ENCODE assay signal across 15 cellular contexts in genomic region chr9:35923598-35923926, GRCh38. TPM values are rescaled to one million over a fixed set of nuclear protein-coding genes. Genes with fewer than 3 reads are reported as not detected.
DNase-seq lines count a peak whose midpoint lies in the region; ATAC-seq and TF ChIP-seq lines count a peak whose summit lies in the region.
"Had no signal": no experiment of that assay in that cellular context is flagged by ENCODE, and none has a peak within 500 bp of the region (broad histone marks: within the 10 kb centered on the region; RNA-seq: fewer than 3 reads in every experiment).

No MANE protein-coding gene starts in this region.

- no peak overlapping the region for H4K91ac ChIP-seq in mesenchymal stem cell (ENCODE audit: low read length)

- no peaks in the 10 kb centered on the region for H3K79me1 ChIP-seq in mesenchymal stem cell (replicated peaks; ENCODE audit: low read length, poor library complexity, severe bottlenecking)

- H2BK120ac ChIP-seq in mesenchymal stem cell (ENCODE audit: low read depth, low read length) = no peak overlapping the region

- POLR2A ChIA-PET in MCF 10A (lab: Yijun Ruan, JAX) = interaction anchor here (1.3 to 3.5 kb wide), 7 partner anchors 11 to 151 kb away, joined by 4 to 55 read pairs (median 10); partner anchors contain the start of gene HRCT1

- H3K9me3 Mint-ChIP-seq in HFFc6 (no peaks in the 10 kb centered on the region), MCF 10A (ENCODE audit: unreplicated experiment) (no peaks in the 10 kb centered on the region)
- H3K9me3 Mint-ChIP-seq: activated naive CD8-positive, alpha-beta T cell treated with anti-CD3 and anti-CD28 coated beads, Interleukin-2, amount 10 ng/mL, durations not matched to agents 7 days and 5 days; naive thymus-derived CD8-positive, alpha-beta T cell; T-cell had no signal

- H3K4me3 Mint-ChIP-seq in HFFc6 (peak overlapping the region; percentile 86), MCF 10A (ENCODE audit: unreplicated experiment) (peak overlapping the region; percentile 49)
- H3K4me3 Mint-ChIP-seq: activated naive CD8-positive, alpha-beta T cell treated with anti-CD3 and anti-CD28 coated beads, Interleukin-2, amount 10 ng/mL, durations not matched to agents 7 days and 5 days; naive thymus-derived CD8-positive, alpha-beta T cell; T-cell had no signal

- no peak for TF ChIP-seq CTCF in HFFc6 (IDR thresholded peaks at IDR 0.05)
- no peak for TF ChIP-seq CTCF in MCF 10A (IDR thresholded peaks at IDR 0.05; ENCODE audit: unreplicated experiment)

- peak overlapping the region; percentile 98 for H2AK5ac ChIP-seq in mesenchymal stem cell (ENCODE audit: low read length, severe bottlenecking)

- intact Hi-C loops in MCF 10A (cut with micrococcal nuclease) = no loop called here

- peak overlapping the region in 1 of 2 experiments; percentile 49 for H3K4ac ChIP-seq in mesenchymal stem cell (ENCODE audit: low read depth in 1 of 2, low read length in 2 of 2)

- H3K27me3 ChIP-seq in mesenchymal stem cell (ENCODE audit: control insufficient read depth in 1 of 2, insufficient read depth in 1 of 2, low read length in 2 of 2) = no peaks in the 10 kb centered on the region
- no peaks in the 10 kb centered on the region for H3K27me3 ChIP-seq in stomach smooth muscle (ENCODE audit: control insufficient read depth in 1 of 2, insufficient read depth in 2 of 2, low read length in 2 of 2)

- H2AFZ ChIP-seq in mesenchymal stem cell (ENCODE audit: low read depth, low read length) = no peak overlapping the region

- H2BK15ac ChIP-seq in mesenchymal stem cell (ENCODE audit: low read depth, poor library complexity, severe bottlenecking) = no peak overlapping the region

- peaks cover 70% of the 10 kb centered on the region for H3K4me1 Mint-ChIP-seq in HFFc6 (ENCODE audit: low read depth)
- peaks cover 16% of the 10 kb centered on the region for H3K4me1 Mint-ChIP-seq in MCF 10A (ENCODE audit: insufficient read depth, unreplicated experiment)

- no peak overlapping the region for H4K8ac ChIP-seq in mesenchymal stem cell (ENCODE audit: low read length)

- H3K27ac ChIP-seq in mesenchymal stem cell (ENCODE audit: low read length, poor library complexity, severe bottlenecking) (peak overlapping the region; percentile 98), stomach smooth muscle (ENCODE audit: low read length) (peak overlapping the region; percentile 7)

- peak overlapping the region; percentile 45 for H3K4me2 ChIP-seq in mesenchymal stem cell (ENCODE audit: low read length, poor library complexity, severe bottlenecking)

- no peak for DNase-seq in HFFc6
- no peak for DNase-seq in MCF 10A (ENCODE audit: unreplicated experiment)
- DNase-seq in mesenchymal stem cell = no peak
- DNase-seq in EL = no peak
- no peak for DNase-seq in glomerular visceral epithelial cell (ENCODE audit: extremely low spot score)
- DNase-seq: activated CD4-positive, CD25-positive, alpha-beta regulatory T cell treated with anti-CD3 and anti-CD28 coated beads, Interleukin-2, amount 50 U/mL, for 72 hours; activated naive CD8-positive, alpha-beta T cell treated with anti-CD3 and anti-CD28 coated beads, Interleukin-2, amount 10 ng/mL, durations not matched to agents 7 days and 5 days; naive thymus-derived CD8-positive, alpha-beta T cell; T-cell had no signal

- 89% methylated on average over 1 of the region's 1 CpG for WGBS in mesenchymal stem cell

- CTCF ChIA-PET in MCF 10A (lab: Yijun Ruan, JAX) = interaction anchor here (0.6 to 3.8 kb wide), 5 partner anchors 10 to 133 kb away, joined by 3 to 26 read pairs (median 14); no protein-coding TSS in a partner anchor

- H3K36me3 ChIP-seq in mesenchymal stem cell (ENCODE audit: control insufficient read depth in 1 of 2, insufficient read depth in 2 of 2, low read depth in 1 of 2, low read length in 2 of 2) (no peaks in the 10 kb centered on the region), stomach smooth muscle (ENCODE audit: control insufficient read depth in 2 of 2, insufficient read depth in 2 of 2, low read length in 2 of 2) (no peaks in the 10 kb centered on the region)

- H3K18ac ChIP-seq in mesenchymal stem cell (ENCODE audit: low read depth in 1 of 2, low read length in 2 of 2) = no peak overlapping the region

- H3K4me3 ChIP-seq in mesenchymal stem cell (ENCODE audit: insufficient read depth in 1 of 2, low read depth in 1 of 2, low read length in 2 of 2) (peak overlapping the region in 1 of 2 experiments; percentile 40), stomach smooth muscle (ENCODE audit: low read length in 2 of 2) (no peak overlapping the region)
- H3K4me3 ChIP-seq: GM12878 had no signal

- no peak overlapping the region for H2BK12ac ChIP-seq in mesenchymal stem cell (ENCODE audit: low read length in 2 of 2)

- H3K23ac ChIP-seq in mesenchymal stem cell (ENCODE audit: low read length in 2 of 2) = no peak overlapping the region

- peak overlapping the region; percentile 99 for H2BK5ac ChIP-seq in mesenchymal stem cell (ENCODE audit: low read depth, low read length, poor library complexity, severe bottlenecking)

- H3K4me1 ChIP-seq in mesenchymal stem cell (ENCODE audit: control insufficient read depth, insufficient read depth, low read depth, low read length) (peaks cover 6% of the 10 kb centered on the region), stomach smooth muscle (ENCODE audit: control insufficient read depth, insufficient read depth, low read length) (peaks cover 7% of the 10 kb centered on the region)

- H3K14ac ChIP-seq in mesenchymal stem cell (ENCODE audit: low read length in 2 of 2) = no peak overlapping the region

- BruUV-seq in MCF 10A (replicated peaks; lab: Mats Ljungman, UMichigan) = no TSS peak

- H3K36me3 Mint-ChIP-seq in HFFc6 (ENCODE audit: low read depth) (no peaks in the 10 kb centered on the region; the same call in 1 of the 2 replicates), MCF 10A (ENCODE audit: insufficient read depth, unreplicated experiment) (no peaks in the 10 kb centered on the region)
- H3K36me3 Mint-ChIP-seq: activated naive CD8-positive, alpha-beta T cell treated with anti-CD3 and anti-CD28 coated beads, Interleukin-2, amount 10 ng/mL, durations not matched to agents 7 days and 5 days; naive thymus-derived CD8-positive, alpha-beta T cell; T-cell had no signal

- H3K27me3 Mint-ChIP-seq in HFFc6 (ENCODE audit: insufficient read depth) (no peaks in the 10 kb centered on the region; the same call in 1 of the 2 replicates), MCF 10A (ENCODE audit: insufficient read depth, unreplicated experiment) (no peaks in the 10 kb centered on the region)
- H3K27me3 Mint-ChIP-seq: activated naive CD8-positive, alpha-beta T cell treated with anti-CD3 and anti-CD28 coated beads, Interleukin-2, amount 10 ng/mL, durations not matched to agents 7 days and 5 days had no signal

- H3K9ac ChIP-seq in mesenchymal stem cell (ENCODE audit: low read length) (peak overlapping the region; percentile 88), stomach smooth muscle (ENCODE audit: low read length in 2 of 2) (no peak overlapping the region)

- peak overlapping the region; percentile 100 for H3K27ac Mint-ChIP-seq in HFFc6
- peak overlapping the region; percentile 90 for H3K27ac Mint-ChIP-seq in MCF 10A (ENCODE audit: low read depth, unreplicated experiment)
- H3K27ac Mint-ChIP-seq: activated naive CD8-positive, alpha-beta T cell treated with anti-CD3 and anti-CD28 coated beads, Interleukin-2, amount 10 ng/mL, durations not matched to agents 7 days and 5 days; naive thymus-derived CD8-positive, alpha-beta T cell; T-cell had no signal

- no peak for ATAC-seq in GM18861 (IDR thresholded peaks at IDR 0.05; ENCODE audit: unreplicated experiment)
- ATAC-seq in HG03097 (IDR thresholded peaks at IDR 0.05; ENCODE audit: low FRiP score, unreplicated experiment) = no peak
- ATAC-seq: GM12878; naive thymus-derived CD8-positive, alpha-beta T cell; T-cell had no signal

- no peaks in the 10 kb centered on the region for H3K9me3 ChIP-seq in mesenchymal stem cell (ENCODE audit: control insufficient read depth, low read length)
- H3K9me3 ChIP-seq in stomach smooth muscle (ENCODE audit: control insufficient read depth in 2 of 2, low read length in 2 of 2) = no peaks in the 10 kb centered on the region

RNA-seq across cellular contexts. Expression of gene SPAAR, which starts 14.3 kb away (rescaled TPM):
- total RNA-seq in HFFc6 (2021; fragmentation: NEBNext Ultra II Directional; extraction: Animal tissue kit (Norgen Biotek cat#: 25700)) = under 1 TPM in 5 of 6 experiments, not detected in 1; 0.19 to 0.34 (median 0.23) TPM
- 0.27 and 0.72 TPM in 2 replicates for total RNA-seq in MCF 10A (2022)
- 0.28 TPM for polyA plus RNA-seq in mesenchymal stem cell (2013, experiment 1 of 2)
- 0.27 TPM for polyA plus RNA-seq in mesenchymal stem cell (2013, experiment 2 of 2)
- total RNA-seq: activated naive CD8-positive, alpha-beta T cell treated with anti-CD3 and anti-CD28 coated beads, Interleukin-2, amount 10 ng/mL, durations not matched to agents 7 days and 5 days; GM12878; naive thymus-derived CD8-positive, alpha-beta T cell; T-cell had no signal
- polyA plus RNA-seq: GM12878; naive thymus-derived CD8-positive, alpha-beta T cell had no signal

RNA-seq across cellular contexts. Expression of gene HRCT1, which starts 17.6 kb away (rescaled TPM):
- 1 to 10 TPM; 2.5 to 4.1 (median 3.3) TPM for total RNA-seq in HFFc6 (2021; fragmentation: NEBNext Ultra II Directional; extraction: Animal tissue kit (Norgen Biotek cat#: 25700))
- 4.4 and 6.0 TPM in 2 replicates for total RNA-seq in MCF 10A (2022)
- 1.7 TPM for polyA plus RNA-seq in mesenchymal stem cell (2013, experiment 1 of 2)
- 2.2 TPM for polyA plus RNA-seq in mesenchymal stem cell (2013, experiment 2 of 2)
- total RNA-seq: activated naive CD8-positive, alpha-beta T cell treated with anti-CD3 and anti-CD28 coated beads, Interleukin-2, amount 10 ng/mL, durations not matched to agents 7 days and 5 days; GM12878; naive thymus-derived CD8-positive, alpha-beta T cell; T-cell had no signal
- polyA plus RNA-seq: GM12878; naive thymus-derived CD8-positive, alpha-beta T cell had no signal

RNA-seq across cellular contexts. Expression of gene OR2S2, which starts 34.4 kb away (rescaled TPM):
- not detected for total RNA-seq in HFFc6 (2021; fragmentation: NEBNext Ultra II Directional; extraction: Animal tissue kit (Norgen Biotek cat#: 25700))
- not detected in 2 replicates for total RNA-seq in MCF 10A (2022)
- not detected for polyA plus RNA-seq in mesenchymal stem cell (2013, experiment 1 of 2)
- not detected for polyA plus RNA-seq in mesenchymal stem cell (2013, experiment 2 of 2)
- total RNA-seq: activated naive CD8-positive, alpha-beta T cell treated with anti-CD3 and anti-CD28 coated beads, Interleukin-2, amount 10 ng/mL, durations not matched to agents 7 days and 5 days; dermis blood vessel endothelial cell; GM12878; naive thymus-derived CD8-positive, alpha-beta T cell; T-cell had no signal
- polyA plus RNA-seq: GM12878; naive thymus-derived CD8-positive, alpha-beta T cell had no signal

RNA-seq across cellular contexts. Expression of gene OR13J1, which starts 53.4 kb away (rescaled TPM):
- not detected for total RNA-seq in HFFc6 (2021; fragmentation: NEBNext Ultra II Directional; extraction: Animal tissue kit (Norgen Biotek cat#: 25700))
- not detected in 2 replicates for total RNA-seq in MCF 10A (2022)
- polyA plus RNA-seq in mesenchymal stem cell (2013, experiment 1 of 2) = not detected
- polyA plus RNA-seq in mesenchymal stem cell (2013, experiment 2 of 2) = not detected
- total RNA-seq: activated naive CD8-positive, alpha-beta T cell treated with anti-CD3 and anti-CD28 coated beads, Interleukin-2, amount 10 ng/mL, durations not matched to agents 7 days and 5 days; dermis blood vessel endothelial cell; GM12878; naive thymus-derived CD8-positive, alpha-beta T cell; T-cell had no signal
- polyA plus RNA-seq: BJ; GM12878; naive thymus-derived CD8-positive, alpha-beta T cell had no signal
